15 cellular contexts compared by ENCODE assay signal in the genomic region with DNA sequence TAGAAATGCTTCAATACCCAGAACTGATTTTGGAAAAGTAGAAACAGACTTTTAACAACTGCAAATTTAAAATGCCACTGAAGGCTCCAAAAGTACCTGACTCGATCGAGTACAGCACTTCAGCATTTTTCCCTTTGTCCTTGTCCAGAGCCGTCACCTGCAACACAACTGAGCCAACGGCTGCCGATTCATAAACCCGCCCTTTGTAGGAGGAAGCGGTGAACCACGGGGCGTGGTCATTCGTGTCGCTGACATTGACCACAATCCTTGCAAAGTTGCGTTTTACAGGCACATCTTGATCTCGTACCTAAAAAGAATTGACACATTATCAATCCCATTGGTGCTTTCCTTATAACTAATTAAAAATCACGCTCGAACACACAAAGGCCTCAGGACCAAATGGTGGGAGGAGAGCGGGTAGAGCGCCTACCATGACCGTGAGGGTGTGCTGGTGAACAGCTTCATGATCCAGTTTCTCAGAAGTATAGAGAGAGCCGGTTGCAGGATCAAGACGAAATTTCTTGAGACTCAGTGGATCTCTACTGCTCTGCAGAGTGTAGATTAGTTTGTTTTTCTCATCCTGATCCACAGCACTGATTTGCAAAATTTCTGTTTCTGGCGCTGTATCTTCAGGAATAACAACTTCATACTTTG.
DNase-seq lines count a peak whose midpoint lies in the region; ATAC-seq and TF ChIP-seq lines count a peak whose summit lies in the region.
"Had no signal": no experiment of that assay in that cellular context is flagged by ENCODE, and none has a peak within 500 bp of the region (broad histone marks: within the 10 kb centered on the region; RNA-seq: fewer than 3 reads in every experiment).

No MANE protein-coding gene starts in this region.

- H3K4me1 Mint-ChIP-seq in chondrocyte (ENCODE audit: low read depth), result peaks cover 39% of the 10 kb centered on the region
- no peaks in the 10 kb centered on the region for H3K4me1 Mint-ChIP-seq in stimulated activated memory B cell treated with anti-CD40 and anti-IgM and Interleukin-4, amounts not matched to agents 10 μg/mL and 1 μg/mL and 100 μg/mL, for 72 hours

- TF ChIP-seq POLR2A in HCT116 (IDR thresholded peaks at IDR 0.05; ENCODE audit: borderline replicate concordance, extremely low read depth, insufficient read depth, insufficient read length) (no peak), esophagus squamous epithelium (IDR thresholded peaks at IDR 0.05) (no peak)

- H3K27ac Mint-ChIP-seq in chondrocyte (ENCODE audit: unreplicated experiment), result peak overlapping the region; percentile 79
- no peak overlapping the region for H3K27ac Mint-ChIP-seq in stimulated activated memory B cell treated with anti-CD40 and anti-IgM and Interleukin-4, amounts not matched to agents 10 μg/mL and 1 μg/mL and 100 μg/mL, for 72 hours
- H3K27ac Mint-ChIP-seq: natural killer cell treated with Interleukin-12 subunit alpha and Interleukin-12 subunit beta and Interleukin-15 and Interleukin-18, amount 100 ng/mL, for 72 hours had no signal

- H4K20me1 ChIP-seq in BLaER1 (peaks cover 71% of the 10 kb centered on the region), HCT116 (ENCODE audit: insufficient read depth) (peaks cover 53% of the 10 kb centered on the region)

- H3K27me3 ChIP-seq in BLaER1 (no peaks in the 10 kb centered on the region), HCT116 (ENCODE audit: insufficient read depth, low read length) (no peaks in the 10 kb centered on the region), esophagus squamous epithelium (no peaks in the 10 kb centered on the region)
- H3K27me3 ChIP-seq: sigmoid colon had no signal

- ATAC-seq in HCT116, result peak; percentile 38
- ATAC-seq in HG03457 (IDR thresholded peaks at IDR 0.05; ENCODE audit: unreplicated experiment), result no peak
- no peak for ATAC-seq in stimulated activated memory B cell treated with anti-CD40 and anti-IgM and Interleukin-4, amounts not matched to agents 10 μg/mL and 1 μg/mL and 100 μg/mL, for 72 hours
- ATAC-seq: left cardiac atrium, Right ventricle myocardium inferior had no signal

- no peaks in the 10 kb centered on the region for H3K9me2 ChIP-seq in HCT116 (ENCODE audit: insufficient read depth)

- WGBS in esophagus squamous epithelium, 2 donors, result 84 to 90% methylated on average over 21 of the region's 21 CpGs

- POLR2A ChIA-PET in HCT116 (lab: Charles Lee), result no interaction called here

- TF ChIP-seq CTCF in HCT116 (IDR thresholded peaks at IDR 0.05 in 2 of 3, conservative IDR thresholded peaks at IDR 0.05 in 1 of 3; ENCODE audit: borderline replicate concordance in 1 of 3, insufficient read depth in 1 of 3, low read depth in 2 of 3, low read length in 2 of 3) (no peak), chondrocyte (IDR thresholded peaks at IDR 0.05) (no peak), esophagus squamous epithelium (IDR thresholded peaks at IDR 0.05) (no peak)

- RAD21 ChIA-PET in HCT116 (lab: Charles Lee; ENCODE audit: low non-redundant PET in 1 of 2, low total read pairs in 2 of 2, uncharacterized antibody in 2 of 2, unreplicated experiment in 2 of 2), result interaction anchor here in 1 of 2 experiments (0.7 kb wide), 1 partner anchor 41 kb away, joined by 3 read pairs; no protein-coding TSS in a partner anchor

- peaks cover 93% of the 10 kb centered on the region for H3K79me2 ChIP-seq in HCT116 (ENCODE audit: insufficient read depth, low read length)

- H3K4me1 ChIP-seq in BLaER1 (peaks cover 40% of the 10 kb centered on the region), HCT116 (ENCODE audit: control insufficient read depth in 1 of 2, insufficient read depth in 2 of 2, low read length in 2 of 2) (peaks cover 0 to 14% of the 10 kb centered on the region in 2 experiments; a peak in 1 of 4 replicates), esophagus squamous epithelium (no peaks in the 10 kb centered on the region)

- no peak overlapping the region for H3K4me3 Mint-ChIP-seq in chondrocyte (ENCODE audit: unreplicated experiment)
- no peak overlapping the region for H3K4me3 Mint-ChIP-seq in stimulated activated memory B cell treated with anti-CD40 and anti-IgM and Interleukin-4, amounts not matched to agents 10 μg/mL and 1 μg/mL and 100 μg/mL, for 72 hours
- H3K4me3 Mint-ChIP-seq: natural killer cell treated with Interleukin-12 subunit alpha and Interleukin-12 subunit beta and Interleukin-15 and Interleukin-18, amount 100 ng/mL, for 72 hours had no signal

- no peaks in the 10 kb centered on the region for H3K9me3 ChIP-seq in BLaER1
- H3K9me3 ChIP-seq in HCT116 (ENCODE audit: control insufficient read depth in 1 of 2, insufficient read depth in 1 of 2, low read depth in 1 of 2, low read length in 2 of 2), result no peaks in the 10 kb centered on the region
- H3K9me3 ChIP-seq in esophagus squamous epithelium, result no peaks in the 10 kb centered on the region
- H3K9me3 ChIP-seq: sigmoid colon had no signal

- H3K27ac ChIP-seq in BLaER1 (no peak overlapping the region), HCT116 (ENCODE audit: low read depth, low read length) (peak overlapping the region; percentile 34; the same call in 1 of the 2 replicates), esophagus squamous epithelium (no peak overlapping the region)
- H3K27ac ChIP-seq: sigmoid colon, VCaP had no signal

- CTCF ChIA-PET in HCT116 (lab: Charles Lee), result no interaction called here

- peaks cover 92% of the 10 kb centered on the region for H3K36me3 ChIP-seq in BLaER1
- H3K36me3 ChIP-seq in HCT116 (ENCODE audit: control insufficient read depth in 1 of 2, insufficient read depth in 2 of 2, low read length in 2 of 2), result peaks cover 71 to 88% of the 10 kb centered on the region in 2 experiments
- H3K36me3 ChIP-seq in esophagus squamous epithelium, result peaks cover 0 to 62% (median 7%) of the 10 kb centered on the region in 3 donors

- no peaks in the 10 kb centered on the region for H3K27me3 Mint-ChIP-seq in chondrocyte (ENCODE audit: low read depth)
- H3K27me3 Mint-ChIP-seq in stimulated activated memory B cell treated with anti-CD40 and anti-IgM and Interleukin-4, amounts not matched to agents 10 μg/mL and 1 μg/mL and 100 μg/mL, for 72 hours, result no peaks in the 10 kb centered on the region
- H3K27me3 Mint-ChIP-seq: natural killer cell treated with Interleukin-12 subunit alpha and Interleukin-12 subunit beta and Interleukin-15 and Interleukin-18, amount 100 ng/mL, for 72 hours had no signal

- DNase-seq in HCT116 (ENCODE audit: low read depth, low spot score), result no peak
- DNase-seq in OCI-M1 (lab: John Stamatoyannopoulos, UW), result peak; percentile 68
- no peak for DNase-seq in chondrocyte (ENCODE audit: low spot score)
- DNase-seq in RKO (ENCODE audit: low spot score), result no peak
- no peak for DNase-seq in esophagus squamous epithelium (lab: John Stamatoyannopoulos, UW)
- DNase-seq: left cardiac atrium, NCI-H1092 treated with DMSO at 0.1 percent for 48 hours, NCI-H510A, sigmoid colon had no signal

- no peak for TF ChIP-seq RAD21 in HCT116 (IDR thresholded peaks at IDR 0.05; ENCODE audit: low read depth)

- intact Hi-C loops in HCT116 (cut with micrococcal nuclease) (no loop called here), esophagus squamous epithelium (cut with DNase I) (no loop called here)

- TSS peak; percentile 6 for BruUV-seq in HCT116 (replicated peaks; lab: Mats Ljungman, UMichigan)

- H3K4me3 ChIP-seq in BLaER1 (no peak overlapping the region), HCT116 (replicated peaks in 1 of 2; ENCODE audit: low read depth in 1 of 2, low read length in 2 of 2) (no peak overlapping the region), esophagus squamous epithelium (no peak overlapping the region)
- H3K4me3 ChIP-seq: sigmoid colon had no signal

- no peaks in the 10 kb centered on the region for H3K9me3 Mint-ChIP-seq in chondrocyte (ENCODE audit: low read depth)
- peaks cover 14% of the 10 kb centered on the region for H3K9me3 Mint-ChIP-seq in stimulated activated memory B cell treated with anti-CD40 and anti-IgM and Interleukin-4, amounts not matched to agents 10 μg/mL and 1 μg/mL and 100 μg/mL, for 72 hours

- H3K36me3 Mint-ChIP-seq in chondrocyte (ENCODE audit: low read depth), result peaks cover 43% of the 10 kb centered on the region
- H3K36me3 Mint-ChIP-seq in stimulated activated memory B cell treated with anti-CD40 and anti-IgM and Interleukin-4, amounts not matched to agents 10 μg/mL and 1 μg/mL and 100 μg/mL, for 72 hours, result no peaks in the 10 kb centered on the region
- H3K36me3 Mint-ChIP-seq: natural killer cell treated with Interleukin-12 subunit alpha and Interleukin-12 subunit beta and Interleukin-15 and Interleukin-18, amount 100 ng/mL, for 72 hours had no signal

- H3K4me2 ChIP-seq in BLaER1 (peak overlapping the region; percentile 61), HCT116 (ENCODE audit: low read length) (no peak overlapping the region)

- H3K9ac ChIP-seq in BLaER1 (no peak overlapping the region), HCT116 (ENCODE audit: low read length) (no peak overlapping the region)

- H2AFZ ChIP-seq in HCT116 (ENCODE audit: low read depth, low read length, poor library complexity, severe bottlenecking), result no peak overlapping the region

TF ChIP-seq in HCT116, 20 proteins besides CTCF, POLR2A, EP300 and RAD21 (continues in another document):
- TF ChIP-seq JUND (IDR thresholded peaks at IDR 0.05), result no peak
- TF ChIP-seq EGR1 (IDR thresholded peaks at IDR 0.05; ENCODE audit: low read depth), result no peak
- no peak for TF ChIP-seq SRF (IDR thresholded peaks at IDR 0.05; ENCODE audit: low read depth)
- TF ChIP-seq SP1 (IDR thresholded peaks at IDR 0.05; ENCODE audit: low read depth), result no peak
- TF ChIP-seq CBX3 (IDR thresholded peaks at IDR 0.05; ENCODE audit: low read depth), result no peak
- TF ChIP-seq ZFX (IDR thresholded peaks at IDR 0.05), result no peak
- TF ChIP-seq FOSL1 (IDR thresholded peaks at IDR 0.05; ENCODE audit: low read depth), result no peak
- no peak for TF ChIP-seq TCF7L2 (IDR thresholded peaks at IDR 0.05; ENCODE audit: borderline replicate concordance, extremely low read depth, insufficient read depth, insufficient read length)
- TF ChIP-seq ELF1 (IDR thresholded peaks at IDR 0.05; ENCODE audit: borderline replicate concordance, low read depth), result no peak
- TF ChIP-seq POLR2AphosphoS5 (IDR thresholded peaks at IDR 0.05; ENCODE audit: low read depth, low read length), result no peak
- no peak for TF ChIP-seq ZNF274 (IDR thresholded peaks at IDR 0.05; ENCODE audit: low read depth, low read length)
- no peak for TF ChIP-seq SIN3A (IDR thresholded peaks at IDR 0.05; ENCODE audit: low read depth)
- TF ChIP-seq YY1 (IDR thresholded peaks at IDR 0.05; ENCODE audit: extremely low read depth, insufficient replicate concordance, low read depth, low read length), result no peak
- no peak for TF ChIP-seq MAX (IDR thresholded peaks at IDR 0.05)
- TF ChIP-seq CEBPB (IDR thresholded peaks at IDR 0.05; ENCODE audit: low read depth), result no peak
